In genomic region chr15:82986442-82986780, GRCh38 we compare ENCODE assay signal across 8 cellular contexts. TPM values are rescaled to one million over a fixed set of nuclear protein-coding genes. Genes with fewer than 3 reads are reported as not detected.
DNase-seq lines count a peak whose midpoint lies in the region; ATAC-seq, FAIRE-seq and TF ChIP-seq lines count a peak whose summit lies in the region.

No MANE protein-coding gene starts in this region.

- H3K4me2 ChIP-seq in GM12878 (ENCODE audit: control insufficient read depth, insufficient read depth): peak overlapping the region; percentile 100; the same call in 1 of the 2 replicates

- H3K27ac ChIP-seq in GM12878 (ENCODE audit: control insufficient read depth, insufficient read depth) (peak overlapping the region; percentile 71), thoracic aorta (peak overlapping the region; percentile 24 to 68)

- TF ChIP-seq POLR2A in GM12878 (IDR thresholded peaks at IDR 0.05; ENCODE audit: low read depth, low read length): no peak

- 1% methylated on average over 12 of the region's 12 CpGs for WGBS in GM12878 (ENCODE audit: insufficient coverage, insufficient replicate concordance, low lambda C conversion rate, missing lambda C conversion rate)

- TF ChIP-seq CTCF in GM06990 (IDR thresholded peaks at IDR 0.05; ENCODE audit: insufficient read depth, low read length, poor library complexity, severe bottlenecking): no peak
- TF ChIP-seq CTCF in LNCaP clone FGC (IDR thresholded peaks at IDR 0.05; ENCODE audit: control insufficient read depth, extremely low read depth, insufficient read depth): no peak
- TF ChIP-seq CTCF in GM12878 (IDR thresholded peaks at IDR 0.05 in 2 of 3, conservative IDR thresholded peaks at IDR 0.05 in 1 of 3; ENCODE audit: control insufficient read depth in 2 of 3, extremely low read depth in 1 of 3, insufficient read depth in 1 of 3, low read depth in 3 of 3, low read length in 3 of 3): no peak
- TF ChIP-seq CTCF in thoracic aorta (IDR thresholded peaks at IDR 0.05): no peak

- H3K4me1 ChIP-seq in GM12878 (ENCODE audit: control insufficient read depth, insufficient read depth, low read length): peaks cover 8% of the 10 kb centered on the region
- H3K4me1 ChIP-seq in thoracic aorta (ENCODE audit: control insufficient read depth in 1 of 2, low read depth in 2 of 2): peaks cover 12 to 14% of the 10 kb centered on the region in 2 donors

- H4K20me1 ChIP-seq in GM12878 (ENCODE audit: control insufficient read depth, insufficient read depth): no peaks in the 10 kb centered on the region

- peaks cover 18% of the 10 kb centered on the region for H3K79me2 ChIP-seq in GM12878 (ENCODE audit: control insufficient read depth, insufficient read depth, low read length)

- RAD21 ChIA-PET in GM12878 (lab: Charles Lee; ENCODE audit: unreplicated experiment): interaction anchor here (0.9 to 1.4 kb wide), 7 partner anchors 9 to 456 kb away, joined by 3 to 9 read pairs (median 3); no protein-coding TSS in a partner anchor

- DNase-seq in GM06990 (ENCODE audit: extremely low read depth, insufficient read length): no peak
- DNase-seq in LNCaP clone FGC (ENCODE audit: low read depth): no peak
- DNase-seq in GM12878 (ENCODE audit: low read depth, low spot score): peak; percentile 7
- peak; percentile 55 for DNase-seq in left kidney (ENCODE audit: low read depth, low spot score)
- DNase-seq in thoracic aorta (ENCODE audit: low spot score): no peak
- DNase-seq in NCI-H2196 (lab: John Stamatoyannopoulos, UW; ENCODE audit: unreplicated experiment): no peak
- no peak for DNase-seq in ACHN

- TF ChIP-seq EP300 in GM12878 (IDR thresholded peaks at IDR 0.05; ENCODE audit: borderline replicate concordance in 1 of 2, control insufficient read depth in 1 of 2, low read depth in 2 of 2, low read length in 2 of 2): no peak

- H3K27me3 ChIP-seq in GM06990 (replicated peaks; ENCODE audit: control insufficient read depth, insufficient read depth, low read length) (no peaks in the 10 kb centered on the region), GM12878 (replicated peaks in 1 of 2; ENCODE audit: control insufficient read depth in 2 of 2, insufficient read depth in 2 of 2, low read length in 1 of 2) (no peaks in the 10 kb centered on the region), thoracic aorta (replicated peaks; ENCODE audit: insufficient read depth) (no peaks in the 10 kb centered on the region)

- FAIRE-seq in GM12878 (lab: Jason Lieb, UNC): no peak

- H3K9ac ChIP-seq in GM12878 (ENCODE audit: control insufficient read depth, insufficient read depth, low read length): peak overlapping the region; percentile 89

- in situ Hi-C loops in GM12878 (cut with MboI): loop anchor here (5.0 kb wide), 1 partner anchor 449 kb away; no protein-coding TSS in a partner anchor
- in situ Hi-C loops in ACHN (cut with HindIII; ENCODE audit: low pct_ligation_motif_present, low pct_unique_long_range_greater_than_20kb, low sequenced_read_pairs): loop anchor here (10.0 kb wide), 1 partner anchor 142 kb away; no protein-coding TSS in a partner anchor

- intact Hi-C loops in GM12878 (cut with micrococcal nuclease; ENCODE audit: unreplicated experiment): loop anchor here (5.0 kb wide), 2 partner anchors 154 to 174 kb away; no protein-coding TSS in a partner anchor

- no peak for TF ChIP-seq RAD21 in GM12878 (IDR thresholded peaks at IDR 0.05; ENCODE audit: insufficient read depth, low read depth, low read length)

- CTCF ChIA-PET in GM12878 (lab: Yijun Ruan, JAX): interaction anchor here (1.0 to 3.0 kb wide), 8 partner anchors 10 to 445 kb away, joined by 3 to 12 read pairs (median 5); partner anchors contain the start of gene C15orf40

- H3K36me3 ChIP-seq in GM06990 (ENCODE audit: control insufficient read depth, insufficient read depth, low read length): no peaks in the 10 kb centered on the region; the same call in none of the 2 replicates
- H3K36me3 ChIP-seq in GM12878 (ENCODE audit: control insufficient read depth in 2 of 2, insufficient read depth in 2 of 2, low read length in 1 of 2): peaks cover 0 to 2% of the 10 kb centered on the region in 2 experiments; a peak in 1 of 4 replicates
- H3K36me3 ChIP-seq in thoracic aorta: peaks cover 9% of the 10 kb centered on the region

- peak overlapping the region; percentile 86 for H2AFZ ChIP-seq in GM12878 (ENCODE audit: control insufficient read depth, low read depth, low read length)

- H3K9me3 ChIP-seq in GM12878 (replicated peaks; ENCODE audit: control insufficient read depth, insufficient read depth, low read length) (no peaks in the 10 kb centered on the region), thoracic aorta (no peaks in the 10 kb centered on the region)

- H3K4me3 ChIP-seq in GM06990 (replicated peaks; ENCODE audit: low read depth, low read length): peak overlapping the region; percentile 83
- peak overlapping the region; percentile 99 for H3K4me3 ChIP-seq in LNCaP clone FGC (ENCODE audit: low read depth, low read length)
- H3K4me3 ChIP-seq in GM12878: peak overlapping the region; percentile 84
- H3K4me3 ChIP-seq in thoracic aorta: peak overlapping the region; percentile 70

- TSS peak; percentile 88 for BruUV-seq in GM12878 (replicated peaks; lab: Mats Ljungman, UMichigan)

- ATAC-seq in GM21529 (IDR thresholded peaks at IDR 0.05; ENCODE audit: unreplicated experiment): peak; percentile 23
- ATAC-seq in GM12878: peak; percentile 60
- peak; percentile 32 for ATAC-seq in thoracic aorta (ENCODE audit: insufficient number of reproducible peaks, low FRiP score, low read depth)

- POLR2A ChIA-PET in GM12878 (lab: Charles Lee): interaction anchor here (0.6 to 1.7 kb wide), 8 partner anchors 24 to 1745 kb away, joined by 3 to 8 read pairs (median 4); partner anchors contain the start of genes RPS17 and WHAMM

- SMC1A ChIA-PET in GM12878 (lab: Charles Lee; ENCODE audit: uncharacterized antibody, unreplicated experiment): interaction anchor here (0.8 to 3.7 kb wide), 8 partner anchors 13 to 237 kb away, joined by 3 to 11 read pairs (median 4); partner anchors contain the start of gene C15orf40

RNA-seq across cellular contexts. Expression of gene RAMAC, which starts 0.4 kb away (rescaled TPM):
- total RNA-seq in GM12878 (2013; cell fraction: nucleolus; rRNA removed): 6.5 and 7.2 TPM in 2 replicates
- total RNA-seq in GM12878 (2014; rRNA removed) (32.3 and 34.9 TPM in 2 replicates), GM12878 (2014; rRNA removed; fragmentation: Illumina TruSeq; extraction: Trizol) (34.7 and 35.3 TPM in 2 replicates), GM12878 (2021) (22.4 and 22.9 TPM in 2 replicates), thoracic aorta (10 to 100 TPM; 15.1 to 15.6 TPM)
- polyA plus RNA-seq in GM12878 (2011; ENCODE audit: low read depth): 19.3 TPM
- polyA plus RNA-seq in GM12878 (2011; rRNA removed) (48.1 and 65.9 TPM in 2 replicates), GM12878 (2014; fragmentation: Illumina TruSeq; extraction: Trizol) (33.6 and 41.4 TPM in 2 replicates), GM12878 (2014; fragmentation: Nextera tagmentation; extraction: Ambion mirVana) (100 to 1,000 TPM in 1 of 2 experiments, 10 to 100 TPM in 1; 79.3 to 109 TPM), GM12878 (2014; rRNA removed) (32.0 and 34.4 TPM in 2 replicates), GM12878 (2016; fragmentation: Nextera tagmentation; extraction: Ambion mirVana) (10 to 100 TPM; 49.9 to 50.0 TPM)
- polyA plus RNA-seq in GM12878 (2011; cell fraction: cytosol; rRNA removed): 21.5 and 28.3 TPM in 2 replicates
- 14.2 and 17.0 TPM in 2 replicates for polyA plus RNA-seq in GM12878 (2011; cell fraction: nucleus; rRNA removed)
- 24.4 and 25.5 TPM in 2 replicates for polyA plus RNA-seq in GM12878 (2012)
- polyA minus RNA-seq in GM12878 (2011; rRNA and poly(A)+ RNA removed): 15.1 and 19.0 TPM in 2 replicates
- polyA minus RNA-seq in GM12878 (2011; cell fraction: cytosol; rRNA and poly(A)+ RNA removed): 5.7 and 8.8 TPM in 2 replicates
- 3.8 and 4.5 TPM in 2 replicates for polyA minus RNA-seq in GM12878 (2011; cell fraction: nucleus; rRNA and poly(A)+ RNA removed)

RNA-seq across cellular contexts. Expression of gene C15orf40, which starts 25.0 kb away (rescaled TPM):
- 46.8 and 50.1 TPM in 2 replicates for total RNA-seq in GM12878 (2013; cell fraction: nucleolus; rRNA removed)
- total RNA-seq in GM12878 (2014; rRNA removed): 20.7 and 26.5 TPM in 2 replicates
- 23.4 and 26.3 TPM in 2 replicates for total RNA-seq in GM12878 (2014; rRNA removed; fragmentation: Illumina TruSeq; extraction: Trizol)
- 20.7 and 21.3 TPM in 2 replicates for total RNA-seq in GM12878 (2021)
- 5.1 TPM for polyA plus RNA-seq in GM12878 (2011; ENCODE audit: low read depth)
- 24.1 and 32.5 TPM in 2 replicates for polyA plus RNA-seq in GM12878 (2011; rRNA removed)
- polyA plus RNA-seq in GM12878 (2011; cell fraction: cytosol; rRNA removed): 26.8 and 30.7 TPM in 2 replicates
- polyA plus RNA-seq in GM12878 (2011; cell fraction: nucleus; rRNA removed): 13.0 and 14.0 TPM in 2 replicates
- 17.8 and 33.7 TPM in 2 replicates for polyA plus RNA-seq in GM12878 (2012)
- 9.8 and 25.8 TPM in 2 replicates for polyA plus RNA-seq in GM12878 (2014; fragmentation: Illumina TruSeq; extraction: Trizol)
- polyA plus RNA-seq in GM12878 (2014; fragmentation: Nextera tagmentation; extraction: Ambion mirVana): 10 to 100 TPM; 59.9 to 70.0 TPM
- 31.2 and 44.0 TPM in 2 replicates for polyA plus RNA-seq in GM12878 (2014; rRNA removed)
- polyA plus RNA-seq in GM12878 (2016; fragmentation: Nextera tagmentation; extraction: Ambion mirVana): 10 to 100 TPM; 59.1 to 64.3 TPM
- polyA minus RNA-seq in GM12878 (2011; rRNA and poly(A)+ RNA removed): 14.3 and 16.5 TPM in 2 replicates
- polyA minus RNA-seq in GM12878 (2011; cell fraction: cytosol; rRNA and poly(A)+ RNA removed): 7.6 and 16.3 TPM in 2 replicates
- 22.2 and 39.7 TPM in 2 replicates for polyA minus RNA-seq in GM12878 (2011; cell fraction: nucleus; rRNA and poly(A)+ RNA removed)
- 10 to 100 TPM; 10.2 to 16.7 TPM for total RNA-seq in thoracic aorta

RNA-seq across cellular contexts. Expression of gene HOMER2, which starts 33.9 kb away (rescaled TPM):
- 17.9 and 19.2 TPM in 2 replicates for total RNA-seq in GM12878 (2013; cell fraction: nucleolus; rRNA removed)
- total RNA-seq in GM12878 (2014; rRNA removed) (0.65 and 5.0 TPM in 2 replicates), GM12878 (2014; rRNA removed; fragmentation: Illumina TruSeq; extraction: Trizol) (1.2 and 1.9 TPM in 2 replicates), GM12878 (2021) (1.7 and 2.3 TPM in 2 replicates), thoracic aorta (1 to 10 TPM; 1.8 to 4.9 TPM)
- polyA plus RNA-seq in GM12878 (2011; ENCODE audit: low read depth): 0.43 TPM
- polyA plus RNA-seq in GM12878 (2011; rRNA removed) (3.2 and 3.7 TPM in 2 replicates), GM12878 (2014; fragmentation: Illumina TruSeq; extraction: Trizol) (1.1 and 1.3 TPM in 2 replicates), GM12878 (2014; fragmentation: Nextera tagmentation; extraction: Ambion mirVana) (1 to 10 TPM; 1.0 to 1.4 TPM), GM12878 (2014; rRNA removed) (0.60 and 0.93 TPM in 2 replicates), GM12878 (2016; fragmentation: Nextera tagmentation; extraction: Ambion mirVana) (1 to 10 TPM; 2.5 to 2.6 TPM)
- polyA plus RNA-seq in GM12878 (2011; cell fraction: cytosol; rRNA removed): 3.9 and 5.9 TPM in 2 replicates
- polyA plus RNA-seq in GM12878 (2011; cell fraction: nucleus; rRNA removed): 6.4 and 7.2 TPM in 2 replicates
- 2.0 and 2.1 TPM in 2 replicates for polyA plus RNA-seq in GM12878 (2012)
- polyA minus RNA-seq in GM12878 (2011; rRNA and poly(A)+ RNA removed): 17.3 and 19.6 TPM in 2 replicates
- polyA minus RNA-seq in GM12878 (2011; cell fraction: cytosol; rRNA and poly(A)+ RNA removed): 2.2 and 2.7 TPM in 2 replicates
- 16.6 and 22.0 TPM in 2 replicates for polyA minus RNA-seq in GM12878 (2011; cell fraction: nucleus; rRNA and poly(A)+ RNA removed)

Comparison
In these comparisons a context has a peak if more than half of its experiments do, and no peak if none do; other contexts are left out.
1. DNase-seq: peak in GM12878 (single experiment) and left kidney (single experiment); none in GM06990 (single experiment), LNCaP clone FGC (single experiment), thoracic aorta (single experiment), NCI-H2196 (single experiment) and ACHN (single experiment).
2. Peak in every context shown above with its lines, with median percentiles within 50 percentile points of each other: H3K4me3 ChIP-seq and ATAC-seq.